In genomic region chr1:56491441-56491840, GRCh38 we compare ENCODE assay signal across 14 cellular contexts.
DNase-seq lines count a peak whose midpoint lies in the region; ATAC-seq and TF ChIP-seq lines count a peak whose summit lies in the region.
"Had no signal": no experiment of that assay in that cellular context is flagged by ENCODE, and none has a peak within 500 bp of the region (broad histone marks: within the 10 kb centered on the region; RNA-seq: fewer than 3 reads in every experiment).

No MANE protein-coding gene starts in this region.

- no peak overlapping the region for H3K9ac ChIP-seq in GM23248

- H3K4me1 ChIP-seq in GM23248 (ENCODE audit: insufficient read depth) = peaks cover 12% of the 10 kb centered on the region
- peaks cover 35% of the 10 kb centered on the region for H3K4me1 ChIP-seq in left ventricle myocardium inferior
- H3K4me1 ChIP-seq in gastrocnemius medialis = peaks cover 0 to 8% of the 10 kb centered on the region in 2 donors

- H4K20me1 ChIP-seq in GM23248 (ENCODE audit: insufficient read depth) = no peaks in the 10 kb centered on the region

- H3K9me3 ChIP-seq in GM23248 (ENCODE audit: low read depth) = no peaks in the 10 kb centered on the region
- peaks cover 7% of the 10 kb centered on the region for H3K9me3 ChIP-seq in left ventricle myocardium inferior (replicated peaks)
- H3K9me3 ChIP-seq in gastrocnemius medialis = no peaks in the 10 kb centered on the region

- H3K4me2 ChIP-seq in GM23248 (ENCODE audit: unreplicated experiment) = no peak overlapping the region

- DNase-seq in GM23248 = peak; percentile 46
- DNase-seq in astrocyte of the hippocampus (ENCODE audit: low read depth, low spot score) = peak; percentile 38
- no peak for DNase-seq in left ventricle myocardium inferior
- no peak for DNase-seq in gastrocnemius medialis
- DNase-seq in HPDE6-E6E7 (ENCODE audit: extremely low spot score) = no peak
- DNase-seq in G401 (ENCODE audit: low spot score) = no peak
- DNase-seq in GM10266 (ENCODE audit: extremely low spot score) = no peak
- DNase-seq: activated CD4-positive, CD25-positive, alpha-beta regulatory T cell; activated T-cell treated with anti-CD3 and anti-CD28 coated beads for 4 hours; amniotic stem cell; CD8-positive, alpha-beta T cell; effector CD8-positive, alpha-beta T cell; hippocampal formation had no signal

- no peak overlapping the region for H2AFZ ChIP-seq in GM23248

- TF ChIP-seq CTCF in left ventricle myocardium inferior (IDR thresholded peaks at IDR 0.05; ENCODE audit: borderline replicate concordance) = no peak
- no peak for TF ChIP-seq CTCF in gastrocnemius medialis (IDR thresholded peaks at IDR 0.05 in 4 of 5, conservative IDR thresholded peaks at IDR 0.05 in 1 of 5)
- TF ChIP-seq CTCF in GM10266 (IDR thresholded peaks at IDR 0.05; ENCODE audit: control insufficient read depth, insufficient read depth, low read depth, missing control alignments) = no peak

- H3K27ac ChIP-seq in GM23248 (no peak overlapping the region), left ventricle myocardium inferior (replicated peaks) (peak overlapping the region; percentile 2), gastrocnemius medialis (no peak overlapping the region)

- H3K27me3 ChIP-seq in GM23248 (replicated peaks; ENCODE audit: insufficient read depth) = no peaks in the 10 kb centered on the region
- no peaks in the 10 kb centered on the region for H3K27me3 ChIP-seq in left ventricle myocardium inferior (ENCODE audit: low read depth)
- no peaks in the 10 kb centered on the region for H3K27me3 ChIP-seq in gastrocnemius medialis

- WGBS in GM23248 (ENCODE audit: low coverage in 1 of 2, low lambda C conversion rate in 2 of 2, missing lambda C conversion rate in 2 of 2), 2 experiments = 41% methylated on average over 5 of the region's 5 CpGs

- H3F3A ChIP-seq in GM23248 (ENCODE audit: insufficient read depth) = peaks cover 34% of the 10 kb centered on the region

- in situ Hi-C loops in GM23248 (cut with MboI) (no loop called here), gastrocnemius medialis (cut with MboI; ENCODE audit: low sequenced_read_pairs in 4 of 4) (no loop called here), G401 (cut with HindIII; ENCODE audit: low sequenced_read_pairs) (no loop called here)

- H3K9me2 ChIP-seq in GM23248 (ENCODE audit: insufficient read depth) = no peaks in the 10 kb centered on the region

- H3K36me3 ChIP-seq in GM23248 (ENCODE audit: low read depth) (peaks cover 29% of the 10 kb centered on the region), left ventricle myocardium inferior (peaks cover 35% of the 10 kb centered on the region), gastrocnemius medialis (peaks cover 0 to 29% of the 10 kb centered on the region in 2 donors)

- no peak for TF ChIP-seq POLR2A in gastrocnemius medialis (IDR thresholded peaks at IDR 0.05)

- no peaks in the 10 kb centered on the region for H3K79me2 ChIP-seq in GM23248 (ENCODE audit: insufficient read depth)

- ATAC-seq in gastrocnemius medialis (peak; percentile 73 to 79), HG03280 (IDR thresholded peaks at IDR 0.05; ENCODE audit: unreplicated experiment) (no peak)
- ATAC-seq: CD8-positive, alpha-beta T cell had no signal

- intact Hi-C loops in left ventricle myocardium inferior (cut with micrococcal nuclease) = no loop called here
- intact Hi-C loops in gastrocnemius medialis (cut with DNase I; ENCODE audit: low total_unique reads) = no loop called here

- H3K4me3 ChIP-seq in GM23248 = no peak overlapping the region
- no peak overlapping the region for H3K4me3 ChIP-seq in left ventricle myocardium inferior
- no peak overlapping the region for H3K4me3 ChIP-seq in gastrocnemius medialis

Comparison
In these comparisons a context has a peak if more than half of its experiments do, and no peak if none do; other contexts are left out.
1. DNase-seq: peak in GM23248 (single experiment) and astrocyte of the hippocampus (single experiment); none in left ventricle myocardium inferior (single experiment), gastrocnemius medialis (0 of 2), HPDE6-E6E7 (single experiment), G401 (single experiment) and GM10266 (single experiment).